ENCODE assay signal across 13 cellular contexts in genomic region chr20:676315-676937, GRCh38. TPM values are rescaled to one million over a fixed set of nuclear protein-coding genes. Genes with fewer than 3 reads are reported as not detected.
DNase-seq lines count a peak whose midpoint lies in the region; ATAC-seq and TF ChIP-seq lines count a peak whose summit lies in the region.
"Had no signal": no experiment of that assay in that cellular context is flagged by ENCODE, and none has a peak within 500 bp of the region (broad histone marks: within the 10 kb centered on the region; RNA-seq: fewer than 3 reads in every experiment).

No MANE protein-coding gene starts in this region.

- TF ChIP-seq CTCF in suprapubic skin (IDR thresholded peaks at IDR 0.05) (no peak), GM10266 (IDR thresholded peaks at IDR 0.05; ENCODE audit: control insufficient read depth, insufficient read depth, low read depth, missing control alignments) (no peak)

- H3K9me3 Mint-ChIP-seq in central memory CD8-positive, alpha-beta T cell, result no peaks in the 10 kb centered on the region

- H3K4me3 ChIP-seq in neuron (ENCODE audit: low read length) (peak overlapping the region; percentile 48), suprapubic skin (no peak overlapping the region)

- H3K4me1 ChIP-seq in neuron (ENCODE audit: insufficient read depth, low read length) (peaks cover 15% of the 10 kb centered on the region), suprapubic skin (peaks cover 17% of the 10 kb centered on the region)

- peak overlapping the region; percentile 4 for H3K4me3 Mint-ChIP-seq in central memory CD8-positive, alpha-beta T cell

- H3K27ac Mint-ChIP-seq in central memory CD8-positive, alpha-beta T cell (ENCODE audit: low read depth), result no peak overlapping the region

- WGBS in suprapubic skin, result 2% methylated on average over 24 of the region's 24 CpGs

- no peak overlapping the region for H3K27ac ChIP-seq in suprapubic skin

- no peak for ATAC-seq in central memory CD8-positive, alpha-beta T cell (replicated peaks; ENCODE audit: extremely low read depth, poor library complexity, severe bottlenecking)

- no peak for TF ChIP-seq EP300 in suprapubic skin (IDR thresholded peaks at IDR 0.05)

- H3K27me3 ChIP-seq in neuron (ENCODE audit: insufficient read depth, low read length) (peaks cover 49% of the 10 kb centered on the region), suprapubic skin (peaks cover 99% of the 10 kb centered on the region)

- peaks cover 15% of the 10 kb centered on the region for H3K4me1 Mint-ChIP-seq in central memory CD8-positive, alpha-beta T cell

- peaks cover 89% of the 10 kb centered on the region for H3K27me3 Mint-ChIP-seq in central memory CD8-positive, alpha-beta T cell

- no peak for TF ChIP-seq POLR2A in suprapubic skin (IDR thresholded peaks at IDR 0.05)

- H2AFZ ChIP-seq in neuron (ENCODE audit: low read depth, low read length), result peak overlapping the region; percentile 55

- no peaks in the 10 kb centered on the region for H3K9me3 ChIP-seq in neuron (ENCODE audit: low read length)
- no peaks in the 10 kb centered on the region for H3K9me3 ChIP-seq in suprapubic skin

- H3K36me3 Mint-ChIP-seq in central memory CD8-positive, alpha-beta T cell (ENCODE audit: insufficient read depth), result peaks cover 7% of the 10 kb centered on the region

- H3K36me3 ChIP-seq in neuron (ENCODE audit: insufficient read depth, low read length), result no peaks in the 10 kb centered on the region
- H3K36me3 ChIP-seq in suprapubic skin, result no peaks in the 10 kb centered on the region

- peak; percentile 66 for DNase-seq in NCI-H2227 (lab: John Stamatoyannopoulos, UW; ENCODE audit: unreplicated experiment)
- no peak for DNase-seq in NCI-H2227 treated with DMSO at 0.1 percent for 48 hours (lab: John Stamatoyannopoulos, UW)
- DNase-seq in NCI-H1105 treated with DMSO at 0.1 percent for 48 hours (lab: John Stamatoyannopoulos, UW), result peak; percentile 41
- DNase-seq in central memory CD8-positive, alpha-beta T cell (ENCODE audit: low spot score in 2 of 2), result no peak
- DNase-seq in suprapubic skin (ENCODE audit: low spot score in 2 of 2), result no peak
- no peak for DNase-seq in GM10266 (ENCODE audit: extremely low spot score)
- DNase-seq in stimulated activated CD4-positive, alpha-beta T cell treated with anti-CD3 and anti-CD28 coated beads, Interleukin-2, amount 100 ng/mL, for 24 hours, result no peak
- DNase-seq: activated T-cell treated with anti-CD3 and anti-CD28 coated beads, Interleukin-2, amount 50 U/mL, for 1 hour; stimulated activated CD4-positive, alpha-beta T cell treated with anti-CD3 and anti-CD28 coated beads, Interleukin-4, amount 100 ng/mL, for 4 hours had no signal

RNA-seq across cellular contexts. Expression of gene SCRT2, which starts 0.8 kb away (rescaled TPM):
- not detected for total RNA-seq in suprapubic skin
- total RNA-seq: glomerular endothelial cell, LHCN-M2, ureter had no signal

RNA-seq across cellular contexts. Expression of gene SRXN1, which starts 23.4 kb away (rescaled TPM):
- 10 to 100 TPM in 3 of 4 donors, 1 to 10 TPM in 1; 7.8 to 27.7 (median 21.0) TPM for total RNA-seq in suprapubic skin

Comparison
In these comparisons a context has a peak if more than half of its experiments do, and no peak if none do; other contexts are left out.
1. DNase-seq: peak in NCI-H2227 (single experiment) and NCI-H1105 treated with DMSO at 0.1 percent for 48 hours (single experiment); none in NCI-H2227 treated with DMSO at 0.1 percent for 48 hours (single experiment), central memory CD8-positive, alpha-beta T cell (0 of 2), suprapubic skin (0 of 2), GM10266 (single experiment) and stimulated activated CD4-positive, alpha-beta T cell treated with anti-CD3 and anti-CD28 coated beads, Interleukin-2, amount 100 ng/mL, for 24 hours (0 of 2).